ENCODE assay signal across 8 cellular contexts in genomic region chr21:20998886-20999285, GRCh38. TPM values are rescaled to one million over a fixed set of nuclear protein-coding genes. Genes with fewer than 3 reads are reported as not detected.
A peak's percentile ranks its signal among the peaks of the same experiment; 100 is the strongest.
DNase-seq lines count a peak whose midpoint lies in the region; ATAC-seq and TF ChIP-seq lines count a peak whose summit lies in the region.

No MANE protein-coding gene starts in this region.

- no peaks in the 10 kb centered on the region for H3F3A ChIP-seq in smooth muscle cell (ENCODE audit: low read depth)

- peak overlapping the region; percentile 48 for H3K4me3 Mint-ChIP-seq in activated CD4-positive, alpha-beta memory T cell treated with anti-CD3 and anti-CD28 coated beads, Interleukin-2, amount 10 ng/mL, durations not matched to agents 7 days and 5 days

- no peak for DNase-seq in HL-60 (ENCODE audit: low read depth in 1 of 2, low spot score in 1 of 2)
- no peak for DNase-seq in activated CD4-positive, alpha-beta memory T cell treated with anti-CD3 and anti-CD28 coated beads, Interleukin-2, amount 10 ng/mL, durations not matched to agents 7 days and 5 days
- no peak for DNase-seq in smooth muscle cell (lab: John Stamatoyannopoulos, UW; ENCODE audit: unreplicated experiment)
- no peak for DNase-seq in NCI-H510A (lab: John Stamatoyannopoulos, UW)
- DNase-seq in mucosa of gallbladder (ENCODE audit: low spot score): no peak

- no peaks in the 10 kb centered on the region for H3K36me3 Mint-ChIP-seq in activated CD4-positive, alpha-beta memory T cell treated with anti-CD3 and anti-CD28 coated beads, Interleukin-2, amount 10 ng/mL, durations not matched to agents 7 days and 5 days (ENCODE audit: low read depth)

- H3K4me1 ChIP-seq in smooth muscle cell (ENCODE audit: low read depth): peaks cover 10% of the 10 kb centered on the region

- H3K27me3 Mint-ChIP-seq in activated CD4-positive, alpha-beta memory T cell treated with anti-CD3 and anti-CD28 coated beads, Interleukin-2, amount 10 ng/mL, durations not matched to agents 7 days and 5 days: peaks cover 25% of the 10 kb centered on the region

- no peaks in the 10 kb centered on the region for H3K9me3 Mint-ChIP-seq in activated CD4-positive, alpha-beta memory T cell treated with anti-CD3 and anti-CD28 coated beads, Interleukin-2, amount 10 ng/mL, durations not matched to agents 7 days and 5 days

- H3K9me3 ChIP-seq in iPS-18c (ENCODE audit: control insufficient read depth, insufficient read depth, low read length) (no peaks in the 10 kb centered on the region), smooth muscle cell (replicated peaks; ENCODE audit: low read depth) (no peaks in the 10 kb centered on the region)

- TF ChIP-seq CTCF in HL-60 (IDR thresholded peaks at IDR 0.05; ENCODE audit: insufficient read depth, low read length): no peak
- no peak for TF ChIP-seq CTCF in smooth muscle cell (IDR thresholded peaks at IDR 0.05; ENCODE audit: borderline replicate concordance, insufficient read depth, poor library complexity, severe bottlenecking)

- H3K9ac ChIP-seq in smooth muscle cell (ENCODE audit: low read depth): no peak overlapping the region

- H3K27ac ChIP-seq in HL-60 (replicated peaks): no peak overlapping the region
- H3K27ac ChIP-seq in smooth muscle cell (ENCODE audit: low read depth): no peak overlapping the region

- peak overlapping the region; percentile 93 for H3K4me2 ChIP-seq in smooth muscle cell

- no peaks in the 10 kb centered on the region for H3K79me2 ChIP-seq in smooth muscle cell (ENCODE audit: low read depth)

- peak overlapping the region; percentile 94 for H2AFZ ChIP-seq in smooth muscle cell (ENCODE audit: low read depth)

- no peak overlapping the region for H3K27ac Mint-ChIP-seq in activated CD4-positive, alpha-beta memory T cell treated with anti-CD3 and anti-CD28 coated beads, Interleukin-2, amount 10 ng/mL, durations not matched to agents 7 days and 5 days

- H3K4me1 Mint-ChIP-seq in activated CD4-positive, alpha-beta memory T cell treated with anti-CD3 and anti-CD28 coated beads, Interleukin-2, amount 10 ng/mL, durations not matched to agents 7 days and 5 days: peaks cover 11% of the 10 kb centered on the region

- no peak for ATAC-seq in GM21528 (IDR thresholded peaks at IDR 0.05; ENCODE audit: low FRiP score, unreplicated experiment)
- ATAC-seq in HG03175 (IDR thresholded peaks at IDR 0.05; ENCODE audit: unreplicated experiment): no peak

- H3K4me3 ChIP-seq in HL-60 (replicated peaks; ENCODE audit: insufficient read depth, low read length) (peak overlapping the region; percentile 80), iPS-18c (ENCODE audit: insufficient read depth, low read depth, low read length) (peak overlapping the region; percentile 60; the same call in 1 of the 2 replicates), smooth muscle cell (peak overlapping the region; percentile 67)

- WGBS in smooth muscle cell (ENCODE audit: low lambda C conversion rate): 67% methylated on average over 5 of the region's 5 CpGs

- POLR2A ChIA-PET in activated CD4-positive, alpha-beta memory T cell treated with anti-CD3 and anti-CD28 coated beads, Interleukin-2, amount 10 ng/mL, durations not matched to agents 7 days and 5 days (lab: Charles Lee): no interaction called here

- H3K36me3 ChIP-seq in smooth muscle cell (ENCODE audit: low read depth): no peaks in the 10 kb centered on the region

- no peaks in the 10 kb centered on the region for H4K20me1 ChIP-seq in smooth muscle cell (ENCODE audit: low read depth)

- CTCF ChIA-PET in activated CD4-positive, alpha-beta memory T cell treated with anti-CD3 and anti-CD28 coated beads, Interleukin-2, amount 10 ng/mL, durations not matched to agents 7 days and 5 days (lab: Charles Lee): interaction anchor here (0.9 kb wide), 1 partner anchor 42 kb away, joined by 3 read pairs; no protein-coding TSS in a partner anchor

- no peaks in the 10 kb centered on the region for H3K27me3 ChIP-seq in HL-60 (ENCODE audit: insufficient read depth, poor library complexity, severe bottlenecking)
- H3K27me3 ChIP-seq in smooth muscle cell (ENCODE audit: low read depth): peaks cover 60% of the 10 kb centered on the region

RNA-seq across cellular contexts. Expression of gene NCAM2, which starts 0.7 kb away (rescaled TPM):
- not detected for total RNA-seq in activated CD4-positive, alpha-beta memory T cell treated with anti-CD3 and anti-CD28 coated beads, Interleukin-2, amount 10 ng/mL, durations not matched to agents 7 days and 5 days
- 0.04 and 0.49 TPM in 2 replicates for total RNA-seq in smooth muscle cell
- 0.77 TPM in 1 of 2 replicates, not detected in the other for polyA plus RNA-seq in smooth muscle cell
- total RNA-seq in mucosa of gallbladder: 1.8 TPM
